8 cellular contexts compared by ENCODE assay signal in the genomic region with DNA sequence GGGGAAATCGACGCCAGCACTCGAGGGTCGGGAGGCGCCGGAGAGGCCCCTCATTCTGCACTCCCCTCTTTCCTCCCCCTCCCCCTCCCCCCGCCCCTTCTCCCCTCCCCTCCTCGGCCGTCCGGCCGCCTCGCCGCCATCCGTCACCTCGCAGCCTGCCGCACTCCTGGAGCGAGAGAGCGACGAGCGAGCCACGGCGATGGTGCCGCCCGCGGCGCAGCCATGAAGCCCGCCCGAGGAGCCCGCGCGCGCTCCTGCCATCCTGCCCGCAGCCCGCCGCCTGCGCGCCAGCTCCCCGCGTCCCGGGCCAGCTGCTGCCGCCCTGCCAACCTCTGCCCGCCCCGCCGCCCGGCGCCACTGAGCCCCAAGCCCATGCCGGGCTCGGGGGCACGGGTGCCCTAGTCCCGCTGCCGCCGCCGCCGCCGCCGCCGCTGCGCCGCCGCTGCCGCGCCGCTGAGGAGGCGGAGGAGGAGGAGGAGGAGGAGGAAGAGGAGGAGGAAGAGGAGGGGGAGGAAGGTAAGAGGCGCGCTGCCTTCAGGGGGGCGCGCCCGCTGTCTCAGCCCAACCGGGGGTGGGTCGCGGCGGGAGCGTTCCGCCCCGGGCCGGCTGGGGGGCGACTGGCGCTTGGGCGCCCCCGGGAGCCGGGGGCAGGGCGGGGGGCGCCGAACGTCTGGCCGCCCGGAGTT. TPM values are rescaled to one million over a fixed set of nuclear protein-coding genes. Genes with fewer than 3 reads are reported as not detected.
A peak's percentile ranks its signal among the peaks of the same experiment; 100 is the strongest.
DNase-seq lines count a peak whose midpoint lies in the region; ATAC-seq and TF ChIP-seq lines count a peak whose summit lies in the region.

Gene FRMPD3 (plus strand): TSS at position 163 of the 686 bp plus-strand sequence. CDS start 76,937 bp downstream, outside the sequence.

- in situ Hi-C loops in GM13976 (cut with MboI; ENCODE audit: low sequenced_read_pairs, unreplicated experiment), result no loop called here

- peaks cover 3% of the 10 kb centered on the region for H3K4me1 ChIP-seq in body of pancreas

- H3K9me3 ChIP-seq in body of pancreas, result no peaks in the 10 kb centered on the region

- no peaks in the 10 kb centered on the region for H3K9me3 Mint-ChIP-seq in memory B cell

- H3K27me3 Mint-ChIP-seq in memory B cell, result peaks cover 24% of the 10 kb centered on the region

- intact Hi-C loops in body of pancreas (cut with DNase I), result no loop called here

- 0% methylated on average over 10 of the region's 88 CpGs; no CpG with 5 or more reads in 1 of the 2 donors for WGBS in body of pancreas, 2 donors

- H3K4me1 Mint-ChIP-seq in memory B cell, result peaks cover 14% of the 10 kb centered on the region

- ATAC-seq in body of pancreas (peak; percentile 15), memory B cell (ENCODE audit: low read depth) (peak; percentile 23)

- TF ChIP-seq CTCF in body of pancreas (IDR thresholded peaks at IDR 0.05) (no peak), GM13976 (IDR thresholded peaks at IDR 0.05; ENCODE audit: borderline replicate concordance, control extremely low read depth, extremely low read depth, insufficient read depth, missing control alignments) (no peak)

- peak within 1 kb of the TSS; percentile 81 for H3K4me3 Mint-ChIP-seq in memory B cell

- no peaks in the 10 kb centered on the region for H3K27me3 ChIP-seq in body of pancreas

- H3K4me3 ChIP-seq in body of pancreas, result no peak within 1 kb of the TSS

- no peaks in the 10 kb centered on the region for H3K36me3 Mint-ChIP-seq in memory B cell

- H3K27ac Mint-ChIP-seq in memory B cell, result no peak within 1 kb of the TSS

- peak; percentile 20 for DNase-seq in stimulated activated CD4-positive, alpha-beta T cell treated with anti-CD3 and anti-CD28 coated beads, Interleukin-15, amount 100 ng/mL, for 24 hours
- no peak for DNase-seq in stimulated activated CD4-positive, alpha-beta T cell treated with anti-CD3 and anti-CD28 coated beads, Interleukin-12 subunit alpha, Interleukin-12 subunit beta, amount 100 ng/mL, for 4 hours
- no peak for DNase-seq in body of pancreas
- DNase-seq in memory B cell (ENCODE audit: low spot score in 2 of 2), result peak in 1 of 2 donors; percentile 18
- no peak for DNase-seq in GM13976 (ENCODE audit: low spot score)
- no peak for DNase-seq in AML-193 (lab: John Stamatoyannopoulos, UW)
- no peak for DNase-seq in COLO829 (ENCODE audit: low spot score)
- DNase-seq in stimulated activated CD4-positive, alpha-beta T cell treated with anti-CD3 and anti-CD28 coated beads, Interleukin-2, amount 100 ng/mL, for 48 hours, result no peak

- no peak within 1 kb of the TSS for H3K27ac ChIP-seq in body of pancreas

- H3K36me3 ChIP-seq in body of pancreas (replicated peaks in 1 of 2; ENCODE audit: insufficient read depth in 1 of 2, low read depth in 2 of 2), result no peaks in the 10 kb centered on the region

- no peak for TF ChIP-seq POLR2A in body of pancreas (IDR thresholded peaks at IDR 0.05)

RNA-seq across cellular contexts. Expression of gene FRMPD3, which starts in this region (rescaled TPM):
- total RNA-seq in body of pancreas, result under 1 TPM in 1 of 2 donors, not detected in 1; 0.26 TPM

Comparison
In these comparisons a context has a peak if more than half of its experiments do, and no peak if none do; other contexts are left out.
1. Peak in ATAC-seq in body of pancreas; RNA of the gene not detected or under 1 TPM.